8 cellular contexts compared by ENCODE assay signal in genomic region chrX:69222103-69223090, GRCh38. TPM values are rescaled to one million over a fixed set of nuclear protein-coding genes. Genes with fewer than 3 reads are reported as not detected.
DNase-seq lines count a peak whose midpoint lies in the region; ATAC-seq and TF ChIP-seq lines count a peak whose summit lies in the region.

No MANE protein-coding gene starts in this region.

- no peak overlapping the region for H3K27ac Mint-ChIP-seq in activated naive CD8-positive, alpha-beta T cell treated with anti-CD3 and anti-CD28 coated beads, Interleukin-2, amount 10 ng/mL, durations not matched to agents 7 days and 5 days

- no peaks in the 10 kb centered on the region for H3K9me3 ChIP-seq in heart left ventricle
- H3K9me3 ChIP-seq in prostate gland = no peaks in the 10 kb centered on the region
- no peaks in the 10 kb centered on the region for H3K9me3 ChIP-seq in aorta (ENCODE audit: control insufficient read depth, low read length)

- ATAC-seq in GM18519 (IDR thresholded peaks at IDR 0.05; ENCODE audit: low FRiP score, unreplicated experiment) = peak; percentile 49
- peak; percentile 95 for ATAC-seq in SK-N-SH treated with all-trans-retinoic acid at 6 μM for 48 hours
- peak; percentile 67 for ATAC-seq in activated naive CD8-positive, alpha-beta T cell treated with anti-CD3 and anti-CD28 coated beads, Interleukin-2, amount 10 ng/mL, durations not matched to agents 7 days and 5 days (ENCODE audit: low read depth)
- ATAC-seq in heart left ventricle = peak; percentile 61 to 88 (median 80)
- no peak for ATAC-seq in aorta (ENCODE audit: low FRiP score)

- no peak overlapping the region for H3K4me3 ChIP-seq in LNCaP clone FGC (ENCODE audit: low read depth, low read length)
- H3K4me3 ChIP-seq in heart left ventricle = no peak overlapping the region
- no peak overlapping the region for H3K4me3 ChIP-seq in prostate gland
- no peak overlapping the region for H3K4me3 ChIP-seq in aorta (ENCODE audit: low read length in 2 of 2)

- intact Hi-C loops in heart left ventricle (cut with DNase I) = loop anchor here (1.0 to 10.0 kb wide), 14 partner anchors 62 to 400 kb away; partner anchors contain the start of gene EFNB1 (in 2 of the 10)
- intact Hi-C loops in prostate gland (cut with DNase I) = loop anchor here (2.0 to 10.0 kb wide), 2 partner anchors 158 to 394 kb away; partner anchors contain the start of gene EFNB1
- intact Hi-C loops in aorta (cut with DNase I) = loop anchor here (2.0 to 10.0 kb wide), 5 partner anchors 65 to 396 kb away; no protein-coding TSS in a partner anchor

- H3K9me3 Mint-ChIP-seq in activated naive CD8-positive, alpha-beta T cell treated with anti-CD3 and anti-CD28 coated beads, Interleukin-2, amount 10 ng/mL, durations not matched to agents 7 days and 5 days = no peaks in the 10 kb centered on the region

- in situ Hi-C loops in ACHN (cut with HindIII; ENCODE audit: low pct_ligation_motif_present, low pct_unique_long_range_greater_than_20kb, low sequenced_read_pairs) = no loop called here

- H3K4me1 ChIP-seq in heart left ventricle (peaks cover 0 to 8% (median 0%) of the 10 kb centered on the region in 12 donors), prostate gland (replicated peaks) (no peaks in the 10 kb centered on the region), aorta (ENCODE audit: control insufficient read depth in 1 of 2, insufficient read depth in 2 of 2, low read length in 2 of 2) (no peaks in the 10 kb centered on the region)

- H3K4me3 Mint-ChIP-seq in activated naive CD8-positive, alpha-beta T cell treated with anti-CD3 and anti-CD28 coated beads, Interleukin-2, amount 10 ng/mL, durations not matched to agents 7 days and 5 days = no peak overlapping the region

- TF ChIP-seq POLR2A in heart left ventricle (IDR thresholded peaks at IDR 0.05) = no peak
- no peak for TF ChIP-seq POLR2A in prostate gland (IDR thresholded peaks at IDR 0.05)

- H3K36me3 ChIP-seq in heart left ventricle (no peaks in the 10 kb centered on the region), prostate gland (no peaks in the 10 kb centered on the region), aorta (ENCODE audit: control insufficient read depth in 1 of 2, insufficient read depth in 2 of 2, low read length in 1 of 2) (no peaks in the 10 kb centered on the region)

- 15 to 24% (median 21%) methylated on average over 9 to 12 of the region's 12 CpGs for WGBS in heart left ventricle, 4 donors
- WGBS in prostate gland = 22% methylated on average over 12 of the region's 12 CpGs
- WGBS in aorta, 2 donors = 12 to 21% methylated on average over 12 of the region's 12 CpGs

- H3K27ac ChIP-seq in heart left ventricle (no peak overlapping the region), prostate gland (no peak overlapping the region), aorta (ENCODE audit: low read depth in 1 of 2, low read length in 2 of 2) (no peak overlapping the region)

- H3K27me3 ChIP-seq in heart left ventricle (peaks cover 0 to 20% (median 0%) of the 10 kb centered on the region in 9 donors), prostate gland (replicated peaks; ENCODE audit: insufficient read depth) (no peaks in the 10 kb centered on the region), aorta (ENCODE audit: control insufficient read depth in 1 of 2, insufficient read depth in 2 of 2, low read length in 1 of 2) (no peaks in the 10 kb centered on the region)

- DNase-seq in ACHN = peak; percentile 34
- DNase-seq in LNCaP clone FGC (ENCODE audit: low read depth) = peak; percentile 15
- DNase-seq in activated naive CD8-positive, alpha-beta T cell treated with anti-CD3 and anti-CD28 coated beads, Interleukin-2, amount 10 ng/mL, durations not matched to agents 7 days and 5 days = peak; percentile 75
- DNase-seq in heart left ventricle = peak; percentile 43 to 78 (median 58)
- peak; percentile 54 for DNase-seq in prostate gland (ENCODE audit: low spot score)
- peak; percentile 75 to 89 for DNase-seq in aorta

- POLR2A ChIA-PET in activated naive CD8-positive, alpha-beta T cell treated with anti-CD3 and anti-CD28 coated beads, Interleukin-2, amount 10 ng/mL, durations not matched to agents 7 days and 5 days (lab: Charles Lee) = interaction anchor here (1.3 kb wide), 1 partner anchor 394 kb away, joined by 5 read pairs; the partner anchor contains the start of gene EFNB1

- H3K27me3 Mint-ChIP-seq in activated naive CD8-positive, alpha-beta T cell treated with anti-CD3 and anti-CD28 coated beads, Interleukin-2, amount 10 ng/mL, durations not matched to agents 7 days and 5 days = no peaks in the 10 kb centered on the region

- H3K4me1 Mint-ChIP-seq in activated naive CD8-positive, alpha-beta T cell treated with anti-CD3 and anti-CD28 coated beads, Interleukin-2, amount 10 ng/mL, durations not matched to agents 7 days and 5 days = peaks cover 1% of the 10 kb centered on the region

- H3K36me3 Mint-ChIP-seq in activated naive CD8-positive, alpha-beta T cell treated with anti-CD3 and anti-CD28 coated beads, Interleukin-2, amount 10 ng/mL, durations not matched to agents 7 days and 5 days = no peaks in the 10 kb centered on the region

- TF ChIP-seq CTCF in LNCaP clone FGC (IDR thresholded peaks at IDR 0.05; ENCODE audit: control insufficient read depth, extremely low read depth, insufficient read depth) = peak; percentile 73
- TF ChIP-seq CTCF in heart left ventricle (IDR thresholded peaks at IDR 0.05) = peak; percentile 60 to 75 (median 70)
- TF ChIP-seq CTCF in prostate gland (IDR thresholded peaks at IDR 0.05) = peak; percentile 49 to 76 (median 70)

TF ChIP-seq in SK-N-SH treated with all-trans-retinoic acid at 6 μM for 48 hours, 23 proteins besides CTCF, POLR2A, EP300 and RAD21:
- no peak for TF ChIP-seq ESRRG (CRISPR knock-in tag; IDR thresholded peaks at IDR 0.05)
- TF ChIP-seq GLIS3 (CRISPR knock-in tag; IDR thresholded peaks at IDR 0.05) = no peak
- no peak for TF ChIP-seq ZFP30 (CRISPR knock-in tag; IDR thresholded peaks at IDR 0.05)
- TF ChIP-seq TOX (CRISPR knock-in tag; IDR thresholded peaks at IDR 0.05; ENCODE audit: borderline replicate concordance) = no peak
- TF ChIP-seq ISL1 (CRISPR knock-in tag; IDR thresholded peaks at IDR 0.05) = no peak
- no peak for TF ChIP-seq CREB5 (CRISPR knock-in tag; IDR thresholded peaks at IDR 0.05; ENCODE audit: low read depth)
- TF ChIP-seq TCF4 (CRISPR knock-in tag; IDR thresholded peaks at IDR 0.05; ENCODE audit: borderline replicate concordance) = no peak
- TF ChIP-seq POU6F1 (CRISPR knock-in tag; IDR thresholded peaks at IDR 0.05; ENCODE audit: borderline replicate concordance, low read depth) = no peak
- no peak for TF ChIP-seq ZC3H10 (CRISPR knock-in tag; IDR thresholded peaks at IDR 0.05)
- no peak for TF ChIP-seq PPARA (CRISPR knock-in tag; IDR thresholded peaks at IDR 0.05; ENCODE audit: borderline replicate concordance)
- TF ChIP-seq CSDC2 (CRISPR knock-in tag; IDR thresholded peaks at IDR 0.05) = no peak
- TF ChIP-seq BACH2 (CRISPR knock-in tag; IDR thresholded peaks at IDR 0.05; ENCODE audit: borderline replicate concordance) = no peak
- no peak for TF ChIP-seq PATZ1 (CRISPR knock-in tag; IDR thresholded peaks at IDR 0.05; ENCODE audit: borderline replicate concordance)
- no peak for TF ChIP-seq ZNF8 (CRISPR knock-in tag; IDR thresholded peaks at IDR 0.05)
- TF ChIP-seq RARB (CRISPR knock-in tag; IDR thresholded peaks at IDR 0.05) = no peak

RNA-seq across cellular contexts. Expression of gene PJA1, which starts 57.1 kb away (rescaled TPM):
- total RNA-seq in activated naive CD8-positive, alpha-beta T cell treated with anti-CD3 and anti-CD28 coated beads, Interleukin-2, amount 10 ng/mL, durations not matched to agents 7 days and 5 days = 10 to 100 TPM; 22.4 to 23.9 TPM
- 10 to 100 TPM in 8 of 9 donors, 1 to 10 TPM in 1; 7.8 to 20.1 (median 14.4) TPM for total RNA-seq in heart left ventricle
- polyA plus RNA-seq in heart left ventricle = 10 to 100 TPM in 1 of 2 donors, 1 to 10 TPM in 1; 4.3 to 17.9 TPM
- total RNA-seq in prostate gland = 10 to 100 TPM; 28.0 to 89.9 TPM
- total RNA-seq in aorta = 10 to 100 TPM; 26.1 to 28.1 TPM
- polyA plus RNA-seq in aorta = 10 to 100 TPM; 11.1 to 33.3 TPM

Comparison
In these comparisons a context has a peak if more than half of its experiments do, and no peak if none do; other contexts are left out.
1. DNase-seq: peak in every context shown above with its lines; median percentile 82 in aorta; 75 in activated naive CD8-positive, alpha-beta T cell treated with anti-CD3 and anti-CD28 coated beads, Interleukin-2, amount 10 ng/mL, durations not matched to agents 7 days and 5 days; 58 in heart left ventricle; 54 in prostate gland; 34 in ACHN; 15 in LNCaP clone FGC.